In genomic region chr19:55433292-55433691, GRCh38 we compare ENCODE assay signal across 29 cellular contexts. TPM values are rescaled to one million over a fixed set of nuclear protein-coding genes. Genes with fewer than 3 reads are reported as not detected.
DNase-seq lines count a peak whose midpoint lies in the region; ATAC-seq and TF ChIP-seq lines count a peak whose summit lies in the region.
"Had no signal": no experiment of that assay in that cellular context is flagged by ENCODE, and none has a peak within 500 bp of the region (broad histone marks: within the 10 kb centered on the region; RNA-seq: fewer than 3 reads in every experiment).

No MANE protein-coding gene starts in this region.

- peaks cover 36% of the 10 kb centered on the region for H3K27me3 Mint-ChIP-seq in endodermal cell (ENCODE audit: insufficient read depth)
- H3K27me3 Mint-ChIP-seq in activated CD8-positive, alpha-beta T cell treated with anti-CD3 and anti-CD28 coated beads, Interleukin-2, amount 10 ng/mL, durations not matched to agents 7 days and 5 days (ENCODE audit: low read depth) = peaks cover 25% of the 10 kb centered on the region

- no peak overlapping the region for H3K4me3 Mint-ChIP-seq in endodermal cell
- H3K4me3 Mint-ChIP-seq in activated CD8-positive, alpha-beta T cell treated with anti-CD3 and anti-CD28 coated beads, Interleukin-2, amount 10 ng/mL, durations not matched to agents 7 days and 5 days = no peak overlapping the region
- H3K4me3 Mint-ChIP-seq: CD8-positive, alpha-beta memory T cell; GM23338 had no signal

- H3K27ac Mint-ChIP-seq in endodermal cell = no peak overlapping the region
- no peak overlapping the region for H3K27ac Mint-ChIP-seq in activated CD8-positive, alpha-beta T cell treated with anti-CD3 and anti-CD28 coated beads, Interleukin-2, amount 10 ng/mL, durations not matched to agents 7 days and 5 days
- H3K27ac Mint-ChIP-seq: CD14-positive monocyte, GM23338 had no signal

- H3K9me3 ChIP-seq in endodermal cell (ENCODE audit: control insufficient read depth, low read length) (no peaks in the 10 kb centered on the region), parathyroid adenoma (ENCODE audit: control insufficient read depth, low read length) (no peaks in the 10 kb centered on the region)
- H3K9me3 ChIP-seq: BE2C, HAP-1, Peyer's patch had no signal

- H3K4me1 ChIP-seq in endodermal cell (ENCODE audit: control insufficient read depth, insufficient read depth, low read length) (no peaks in the 10 kb centered on the region), parathyroid adenoma (no peaks in the 10 kb centered on the region)
- H3K4me1 ChIP-seq: BE2C, HAP-1, Peyer's patch had no signal

- H3K4me1 Mint-ChIP-seq in endodermal cell = no peaks in the 10 kb centered on the region
- no peaks in the 10 kb centered on the region for H3K4me1 Mint-ChIP-seq in activated CD8-positive, alpha-beta T cell treated with anti-CD3 and anti-CD28 coated beads, Interleukin-2, amount 10 ng/mL, durations not matched to agents 7 days and 5 days (ENCODE audit: low read depth)
- H3K4me1 Mint-ChIP-seq: CD14-positive monocyte had no signal

- CTCF ChIA-PET in activated CD8-positive, alpha-beta T cell treated with anti-CD3 and anti-CD28 coated beads, Interleukin-2, amount 10 ng/mL, durations not matched to agents 7 days and 5 days (lab: Charles Lee) = no interaction called here

- WGBS in endodermal cell (ENCODE audit: insufficient coverage in 1 of 2, insufficient read length in 1 of 2), 2 experiments = 71 to 87% methylated on average over 47 to 48 of the region's 48 CpGs

- H3K27ac ChIP-seq in endodermal cell (ENCODE audit: low read depth, low read length) = no peak overlapping the region
- H3K27ac ChIP-seq in parathyroid adenoma = no peak overlapping the region
- H3K27ac ChIP-seq: HL-60, Peyer's patch, SK-N-MC had no signal

- H3K36me3 ChIP-seq in endodermal cell (ENCODE audit: control insufficient read depth, insufficient read depth, low read length) (no peaks in the 10 kb centered on the region), parathyroid adenoma (ENCODE audit: control insufficient read depth, insufficient read depth, low read length) (no peaks in the 10 kb centered on the region)
- H3K36me3 ChIP-seq: BE2C, HAP-1, Peyer's patch had no signal

- H3K36me3 Mint-ChIP-seq in endodermal cell (ENCODE audit: low read depth) = no peaks in the 10 kb centered on the region
- H3K36me3 Mint-ChIP-seq in activated CD8-positive, alpha-beta T cell treated with anti-CD3 and anti-CD28 coated beads, Interleukin-2, amount 10 ng/mL, durations not matched to agents 7 days and 5 days (ENCODE audit: low read depth) = no peaks in the 10 kb centered on the region
- H3K36me3 Mint-ChIP-seq: CD14-positive monocyte had no signal

- DNase-seq in NCI-H2029 (lab: John Stamatoyannopoulos, UW) = peak; percentile 4
- DNase-seq in NCI-H2029 treated with DMSO at 0.1 percent for 48 hours (lab: John Stamatoyannopoulos, UW) = no peak
- peak; percentile 32 for DNase-seq in DMS53 treated with DMSO at 0.1 percent for 48 hours (lab: John Stamatoyannopoulos, UW; ENCODE audit: unreplicated experiment)
- peak; percentile 29 for DNase-seq in endodermal cell
- DNase-seq in HT-29 (ENCODE audit: low spot score) = no peak
- DNase-seq in activated CD8-positive, alpha-beta T cell treated with anti-CD3 and anti-CD28 coated beads, Interleukin-2, amount 10 ng/mL, durations not matched to agents 7 days and 5 days = no peak
- DNase-seq in SIG-M5 treated with dmso at 0.1 percent for 504 hours (lab: John Stamatoyannopoulos, UW; ENCODE audit: unreplicated experiment) = no peak
- DNase-seq: 8988T; ACHN; BE2C; CD8-positive, alpha-beta memory T cell; Karpas-422; NCI-H1092 treated with DMSO at 0.1 percent for 48 hours; NCI-H146; NCI-H2081; NCI-H524 treated with DMSO at 0.1 percent for 48 hours; NCI-H82; OCI-M1; Peyer's patch; SHP77 treated with DMSO at 0.1 percent for 48 hours had no signal

- H3K4me3 ChIP-seq in endodermal cell (ENCODE audit: low read length) (no peak overlapping the region), parathyroid adenoma (ENCODE audit: low read depth, low read length) (no peak overlapping the region)
- H3K4me3 ChIP-seq: GM23338, HAP-1, Peyer's patch, SK-N-MC had no signal

- ATAC-seq in activated CD8-positive, alpha-beta T cell treated with anti-CD3 and anti-CD28 coated beads, Interleukin-2, amount 10 ng/mL, durations not matched to agents 7 days and 5 days = no peak
- ATAC-seq: GM23338, HepG2 had no signal

- H3K27me3 ChIP-seq in endodermal cell (ENCODE audit: control insufficient read depth, insufficient read depth, low read length, poor library complexity, severe bottlenecking) (peaks cover 45% of the 10 kb centered on the region), parathyroid adenoma (ENCODE audit: control insufficient read depth, insufficient read depth, low read length) (peaks cover 12% of the 10 kb centered on the region)
- H3K27me3 ChIP-seq: BE2C had no signal

- H3K9ac ChIP-seq in endodermal cell (ENCODE audit: extremely low read depth, low read length, poor library complexity, severe bottlenecking) (no peak overlapping the region), parathyroid adenoma (no peak overlapping the region)

- TF ChIP-seq CTCF in endodermal cell (conservative IDR thresholded peaks at IDR 0.05) = no peak
- TF ChIP-seq CTCF in parathyroid adenoma (IDR thresholded peaks at IDR 0.05) = no peak

- no peaks in the 10 kb centered on the region for H3K9me3 Mint-ChIP-seq in endodermal cell
- no peaks in the 10 kb centered on the region for H3K9me3 Mint-ChIP-seq in activated CD8-positive, alpha-beta T cell treated with anti-CD3 and anti-CD28 coated beads, Interleukin-2, amount 10 ng/mL, durations not matched to agents 7 days and 5 days (ENCODE audit: insufficient read depth)

- H3K79me2 ChIP-seq in parathyroid adenoma = no peaks in the 10 kb centered on the region

- POLR2A ChIA-PET in activated CD8-positive, alpha-beta T cell treated with anti-CD3 and anti-CD28 coated beads, Interleukin-2, amount 10 ng/mL, durations not matched to agents 7 days and 5 days (lab: Charles Lee) = no interaction called here

- H2AFZ ChIP-seq in parathyroid adenoma = peak overlapping the region; percentile 50
- H2AFZ ChIP-seq: GM23338 had no signal

- no peak overlapping the region for H3K4me2 ChIP-seq in parathyroid adenoma (ENCODE audit: low read length)
- H3K4me2 ChIP-seq: GM23338 had no signal

RNA-seq across cellular contexts. Expression of gene SHISA7, which starts 9.8 kb away (rescaled TPM):
- total RNA-seq in endodermal cell = not detected
- polyA plus RNA-seq in endodermal cell (2013, experiment 1 of 2) = 1.3 TPM
- 0.95 TPM for polyA plus RNA-seq in endodermal cell (2013, experiment 2 of 2)
- total RNA-seq in HT-29 (2014; rRNA removed; shearing (Covaris generic)) = not detected in 2 replicates
- not detected for total RNA-seq in activated CD8-positive, alpha-beta T cell treated with anti-CD3 and anti-CD28 coated beads, Interleukin-2, amount 10 ng/mL, durations not matched to agents 7 days and 5 days
- total RNA-seq: CD8-positive, alpha-beta memory T cell; HepG2; M059J; Peyer's patch; T-helper 1 cell treated with Interleukin-12 subunit alpha and Interleukin-12 subunit beta and Interleukin-4 antibody, amounts not matched to agents 30 ng/mL and 1 ng/mL, for 36 hours had no signal
- polyA plus RNA-seq: CD14-positive monocyte; CD8-positive, alpha-beta memory T cell; HepG2 had no signal

RNA-seq across cellular contexts. Expression of gene UBE2S, which starts 25.7 kb away (rescaled TPM):
- 100 to 1,000 TPM; 202 to 246 TPM for total RNA-seq in endodermal cell
- 265 TPM for polyA plus RNA-seq in endodermal cell (2013, experiment 1 of 2)
- polyA plus RNA-seq in endodermal cell (2013, experiment 2 of 2) = 271 TPM
- total RNA-seq in HT-29 (2014; rRNA removed; shearing (Covaris generic)) = 2,696 and 2,806 TPM in 2 replicates
- total RNA-seq in activated CD8-positive, alpha-beta T cell treated with anti-CD3 and anti-CD28 coated beads, Interleukin-2, amount 10 ng/mL, durations not matched to agents 7 days and 5 days = 100 to 1,000 TPM; 333 to 353 TPM

RNA-seq across cellular contexts. Expression of gene ISOC2, which starts 28.1 kb away (rescaled TPM):
- 10 to 100 TPM; 35.9 to 39.2 TPM for total RNA-seq in endodermal cell
- polyA plus RNA-seq in endodermal cell (2013, experiment 1 of 2) = 30.9 TPM
- polyA plus RNA-seq in endodermal cell (2013, experiment 2 of 2) = 30.8 TPM
- total RNA-seq in HT-29 (2014; rRNA removed; shearing (Covaris generic)) = 323 and 339 TPM in 2 replicates
- total RNA-seq in activated CD8-positive, alpha-beta T cell treated with anti-CD3 and anti-CD28 coated beads, Interleukin-2, amount 10 ng/mL, durations not matched to agents 7 days and 5 days = 10 to 100 TPM; 31.9 to 32.1 TPM

RNA-seq across cellular contexts. Expression of gene C19orf85, which starts 31.3 kb away (rescaled TPM):
- total RNA-seq in endodermal cell = 1 to 10 TPM in 1 of 2 donors, under 1 TPM in 1; 0.62 to 2.3 TPM
- 0.39 TPM for polyA plus RNA-seq in endodermal cell (2013, experiment 1 of 2)
- polyA plus RNA-seq in endodermal cell (2013, experiment 2 of 2) = not detected
- total RNA-seq in HT-29 (2014; rRNA removed; shearing (Covaris generic)) = 0.41 and 0.83 TPM in 2 replicates
- total RNA-seq in activated CD8-positive, alpha-beta T cell treated with anti-CD3 and anti-CD28 coated beads, Interleukin-2, amount 10 ng/mL, durations not matched to agents 7 days and 5 days = not detected
- total RNA-seq: CD8-positive, alpha-beta memory T cell; HepG2; M059J; Peyer's patch; T-helper 1 cell treated with Interleukin-12 subunit alpha and Interleukin-12 subunit beta and Interleukin-4 antibody, amounts not matched to agents 30 ng/mL and 1 ng/mL, for 36 hours had no signal
- polyA plus RNA-seq: CD14-positive monocyte; CD8-positive, alpha-beta memory T cell; HepG2 had no signal

RNA-seq across cellular contexts. Expression of gene ZNF628, which starts 43.1 kb away (rescaled TPM):
- 10 to 100 TPM in 1 of 2 donors, 1 to 10 TPM in 1; 9.9 to 12.6 TPM for total RNA-seq in endodermal cell
- 8.9 TPM for polyA plus RNA-seq in endodermal cell (2013, experiment 1 of 2)
- polyA plus RNA-seq in endodermal cell (2013, experiment 2 of 2) = 11.8 TPM
- total RNA-seq in HT-29 (2014; rRNA removed; shearing (Covaris generic)) = 29.9 TPM in 2 replicates
- total RNA-seq in activated CD8-positive, alpha-beta T cell treated with anti-CD3 and anti-CD28 coated beads, Interleukin-2, amount 10 ng/mL, durations not matched to agents 7 days and 5 days = 10 to 100 TPM; 10.2 to 11.6 TPM

Comparison
In these comparisons a context has a peak if more than half of its experiments do, and no peak if none do; other contexts are left out.
1. DNase-seq: peak in NCI-H2029 (single experiment), DMS53 treated with DMSO at 0.1 percent for 48 hours (single experiment) and endodermal cell (single experiment); none in NCI-H2029 treated with DMSO at 0.1 percent for 48 hours (single experiment), HT-29 (single experiment), activated CD8-positive, alpha-beta T cell treated with anti-CD3 and anti-CD28 coated beads, Interleukin-2, amount 10 ng/mL, durations not matched to agents 7 days and 5 days (single experiment) and SIG-M5 treated with dmso at 0.1 percent for 504 hours (single experiment).